In the genomic region with DNA sequence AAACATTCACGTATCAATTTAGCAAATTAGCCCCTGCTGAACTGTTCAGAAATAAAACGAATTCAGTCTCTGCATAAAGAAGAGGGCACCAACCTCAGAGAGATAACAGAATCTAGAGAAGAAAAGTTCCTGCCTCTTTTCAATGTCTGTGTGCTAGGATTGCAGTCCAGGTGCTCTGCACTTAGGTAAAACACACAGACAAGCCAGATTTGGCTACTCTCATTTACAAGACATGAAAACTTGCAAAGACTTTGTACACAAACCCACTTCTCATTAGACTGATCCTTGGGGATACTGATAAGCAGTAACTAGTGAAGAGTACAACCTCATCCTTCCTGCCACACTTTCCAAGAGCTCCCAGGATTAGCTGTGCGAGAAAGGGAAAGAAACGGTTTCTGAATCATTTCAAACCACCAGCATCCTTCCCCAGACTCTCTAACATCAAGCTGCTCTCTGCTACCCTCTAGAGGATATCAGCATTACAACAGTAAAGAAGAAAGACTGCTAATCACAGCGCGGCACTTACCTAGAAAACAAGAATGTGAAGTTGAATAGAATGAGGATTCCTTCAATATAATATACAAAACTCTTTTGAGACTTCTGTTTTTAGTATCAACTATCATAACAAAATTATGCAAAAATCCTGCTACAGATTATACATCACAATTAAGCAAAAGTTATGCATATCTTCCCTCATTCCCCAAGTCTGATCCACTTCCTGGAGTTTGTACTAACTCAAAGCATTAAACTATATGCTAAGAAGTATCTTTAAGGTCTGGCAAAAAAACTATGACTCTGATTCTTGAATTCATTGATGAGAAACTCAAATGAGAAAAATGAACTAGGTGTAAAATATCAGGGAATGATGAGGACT, we compare ENCODE assay signal across 1 cellular context.
TF ChIP-seq lines count a peak whose summit lies in the region.

No MANE protein-coding gene starts in this region.

TF ChIP-seq in GM23338, 12 proteins besides CTCF, POLR2A, EP300 and RAD21 (continued from another document):
- TF ChIP-seq, protein P1, sequence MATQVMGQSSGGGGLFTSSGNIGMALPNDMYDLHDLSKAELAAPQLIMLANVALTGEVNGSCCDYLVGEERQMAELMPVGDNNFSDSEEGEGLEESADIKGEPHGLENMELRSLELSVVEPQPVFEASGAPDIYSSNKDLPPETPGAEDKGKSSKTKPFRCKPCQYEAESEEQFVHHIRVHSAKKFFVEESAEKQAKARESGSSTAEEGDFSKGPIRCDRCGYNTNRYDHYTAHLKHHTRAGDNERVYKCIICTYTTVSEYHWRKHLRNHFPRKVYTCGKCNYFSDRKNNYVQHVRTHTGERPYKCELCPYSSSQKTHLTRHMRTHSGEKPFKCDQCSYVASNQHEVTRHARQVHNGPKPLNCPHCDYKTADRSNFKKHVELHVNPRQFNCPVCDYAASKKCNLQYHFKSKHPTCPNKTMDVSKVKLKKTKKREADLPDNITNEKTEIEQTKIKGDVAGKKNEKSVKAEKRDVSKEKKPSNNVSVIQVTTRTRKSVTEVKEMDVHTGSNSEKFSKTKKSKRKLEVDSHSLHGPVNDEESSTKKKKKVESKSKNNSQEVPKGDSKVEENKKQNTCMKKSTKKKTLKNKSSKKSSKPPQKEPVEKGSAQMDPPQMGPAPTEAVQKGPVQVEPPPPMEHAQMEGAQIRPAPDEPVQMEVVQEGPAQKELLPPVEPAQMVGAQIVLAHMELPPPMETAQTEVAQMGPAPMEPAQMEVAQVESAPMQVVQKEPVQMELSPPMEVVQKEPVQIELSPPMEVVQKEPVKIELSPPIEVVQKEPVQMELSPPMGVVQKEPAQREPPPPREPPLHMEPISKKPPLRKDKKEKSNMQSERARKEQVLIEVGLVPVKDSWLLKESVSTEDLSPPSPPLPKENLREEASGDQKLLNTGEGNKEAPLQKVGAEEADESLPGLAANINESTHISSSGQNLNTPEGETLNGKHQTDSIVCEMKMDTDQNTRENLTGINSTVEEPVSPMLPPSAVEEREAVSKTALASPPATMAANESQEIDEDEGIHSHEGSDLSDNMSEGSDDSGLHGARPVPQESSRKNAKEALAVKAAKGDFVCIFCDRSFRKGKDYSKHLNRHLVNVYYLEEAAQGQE (IDR thresholded peaks at IDR 0.05; ENCODE audit: unreplicated experiment), result no peak
TF ChIP-seq in GM23338: peak in this region for 0.
